19 cellular contexts compared by ENCODE assay signal in the genomic region with DNA sequence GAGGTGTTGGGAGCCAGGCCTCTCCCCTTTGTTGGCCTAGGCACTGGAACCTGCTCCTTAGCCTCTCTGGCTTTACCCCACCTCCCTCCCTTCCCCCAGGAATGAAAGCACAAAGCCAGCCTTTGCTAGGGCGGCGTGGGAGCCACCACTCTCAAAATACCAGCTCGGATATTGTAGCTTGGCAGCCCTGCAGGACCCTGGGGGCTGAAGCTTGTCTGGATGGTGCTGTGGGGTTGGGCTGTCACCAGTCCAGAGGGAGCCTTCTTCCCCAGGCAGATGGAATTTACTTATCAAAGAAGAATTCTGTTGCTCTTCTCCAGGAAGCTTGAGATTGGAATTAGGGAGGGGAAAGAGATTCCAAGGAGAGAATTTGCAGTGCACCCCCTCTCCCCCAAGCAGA. TPM values are rescaled to one million over a fixed set of nuclear protein-coding genes. Genes with fewer than 3 reads are reported as not detected.
"Had no signal": no experiment of that assay in that cellular context is flagged by ENCODE, and none has a peak within 500 bp of the region (broad histone marks: within the 10 kb centered on the region; RNA-seq: fewer than 3 reads in every experiment).

No MANE protein-coding gene starts in this region.

- DNase-seq: activated CD4-positive, alpha-beta T cell treated with anti-CD3 and anti-CD28 coated beads, Interleukin-2, amount 50 U/mL, for 1 hour; activated CD8-positive, alpha-beta memory T cell treated with anti-CD3 and anti-CD28 coated beads, Interleukin-2, amount 50 U/mL, for 4 hours; activated naive CD4-positive, alpha-beta T cell treated with anti-CD3 and anti-CD28 coated beads for 36 hours; activated T-cell treated with anti-CD3 and anti-CD28 coated beads, Interleukin-2, amount 50 U/mL, for 4 hours; cerebellar nuclear complex; foreskin fibroblast; glutamatergic neuron; hippocampal formation; occipital lobe; retina; stimulated activated naive CD4-positive, alpha-beta T cell treated with Interleukin-2 at 50 U/mL for 16 hours; T1000; upper lobe of left lung had no signal

- H3K27ac ChIP-seq: ascending aorta, epithelial cell of prostate, upper lobe of left lung had no signal

- H3K9me3 ChIP-seq: ascending aorta, upper lobe of left lung had no signal

- H3K27me3 Mint-ChIP-seq: dendritic cell treated with granulocyte-macrophage colony-stimulating factor and Interleukin-4, amounts not matched to agents 40 ng/mL and 50 ng/mL, for 4 days had no signal

- H3K4me3 ChIP-seq: ascending aorta, lung, upper lobe of left lung had no signal

- H3K27me3 ChIP-seq: ascending aorta, upper lobe of left lung had no signal

- H3K4me3 Mint-ChIP-seq: activated naive CD4-positive, alpha-beta T cell treated with anti-CD3 and anti-CD28 coated beads for 36 hours; activated T-cell treated with anti-CD3 and anti-CD28 coated beads, Interleukin-2, amount 50 U/mL, for 4 hours; dendritic cell treated with granulocyte-macrophage colony-stimulating factor and Interleukin-4, amounts not matched to agents 40 ng/mL and 50 ng/mL, for 4 days; nephron had no signal

- H3K27ac Mint-ChIP-seq: activated naive CD4-positive, alpha-beta T cell treated with anti-CD3 and anti-CD28 coated beads for 36 hours; dendritic cell treated with granulocyte-macrophage colony-stimulating factor and Interleukin-4, amounts not matched to agents 40 ng/mL and 50 ng/mL, for 4 days; nephron had no signal

- H3K4me1 ChIP-seq: ascending aorta had no signal

- ATAC-seq: activated CD4-positive, CD25-positive, alpha-beta regulatory T cell treated with anti-CD3 and anti-CD28 coated beads, Interleukin-2, amount 50 U/mL, for 24 hours; activated T-cell treated with anti-CD3 and anti-CD28 coated beads, Interleukin-2, amount 50 U/mL, for 4 hours had no signal

- H3K9me3 Mint-ChIP-seq: activated naive CD4-positive, alpha-beta T cell treated with anti-CD3 and anti-CD28 coated beads for 36 hours; activated T-cell treated with anti-CD3 and anti-CD28 coated beads, Interleukin-2, amount 50 U/mL, for 4 hours; dendritic cell treated with granulocyte-macrophage colony-stimulating factor and Interleukin-4, amounts not matched to agents 40 ng/mL and 50 ng/mL, for 4 days; nephron had no signal

RNA-seq across cellular contexts. Expression of a gene that starts 14.9 kb away (rescaled TPM):
- total RNA-seq: ascending aorta had no signal
